26 cellular contexts compared by ENCODE assay signal in the genomic region with DNA sequence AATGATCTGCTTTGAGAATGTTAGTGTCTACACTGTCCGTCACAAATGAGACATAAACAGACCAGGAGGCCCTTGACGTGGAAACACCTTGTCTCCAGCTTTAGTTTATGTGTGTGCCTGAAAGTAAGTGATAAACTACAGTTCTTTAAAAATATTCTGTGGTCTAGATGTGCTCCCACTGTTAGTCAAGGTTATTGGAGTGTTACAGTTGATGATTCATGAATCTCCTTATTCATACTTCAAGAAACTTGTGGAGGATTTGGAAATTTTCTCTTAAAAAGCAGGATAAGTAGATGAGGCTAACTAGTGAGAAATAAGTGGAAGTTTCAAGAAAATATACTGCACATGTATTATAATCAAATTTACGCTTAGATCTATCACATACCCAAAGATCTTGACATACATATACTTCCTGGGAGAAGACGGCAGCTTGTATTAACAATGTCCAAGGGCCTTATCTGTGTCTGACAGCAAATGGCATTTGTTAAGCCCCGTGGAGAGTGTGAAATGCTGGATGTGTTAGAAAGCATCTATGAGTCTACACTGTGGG.
DNase-seq lines count a peak whose midpoint lies in the region; ATAC-seq and TF ChIP-seq lines count a peak whose summit lies in the region.
"Had no signal": no experiment of that assay in that cellular context is flagged by ENCODE, and none has a peak within 500 bp of the region (broad histone marks: within the 10 kb centered on the region; RNA-seq: fewer than 3 reads in every experiment).

No MANE protein-coding gene starts in this region.

- no peak for TF ChIP-seq CTCF in PC-3 (conservative IDR thresholded peaks at IDR 0.05; ENCODE audit: low read depth, low read length)
- TF ChIP-seq CTCF in epithelial cell of proximal tubule (conservative IDR thresholded peaks at IDR 0.05; ENCODE audit: low read depth, low read length): no peak

- ATAC-seq in PC-3 (no peak), GM18909 (IDR thresholded peaks at IDR 0.05; ENCODE audit: poor library complexity, unreplicated experiment) (no peak)
- ATAC-seq: body of pancreas, heart right ventricle, Panc1, right cardiac atrium, WTC11 had no signal

- no peaks in the 10 kb centered on the region for H4K20me1 ChIP-seq in PC-3 (ENCODE audit: low read length)

- H3K9me3 ChIP-seq in PC-3 (ENCODE audit: low read length): no peaks in the 10 kb centered on the region
- H3K9me3 ChIP-seq: body of pancreas, heart right ventricle, SJSA1, tibial artery had no signal

- DNase-seq in ELR (ENCODE audit: low read depth) (peak; percentile 28), PC-3 (peak; percentile 20), epithelial cell of proximal tubule (ENCODE audit: low read depth) (peak; percentile 29), mesendoderm (peak; percentile 84), germinal center (ENCODE audit: low spot score) (no peak), dermis blood vessel endothelial cell (no peak), activated T-cell treated with anti-CD3 and anti-CD28 coated beads for 4 hours (no peak)
- DNase-seq: activated CD4-positive, alpha-beta memory T cell treated with anti-CD3 and anti-CD28 coated beads for 36 hours; activated naive CD4-positive, alpha-beta T cell treated with anti-CD3 and anti-CD28 coated beads for 36 hours; activated T-cell treated with anti-CD3 and anti-CD28 coated beads, Interleukin-2, amount 50 U/mL, for 1 hour; body of pancreas; Calu3; GOT3; heart right ventricle; immature natural killer cell; NCI-H1694; NCI-H82; right cardiac atrium; stimulated activated CD4-positive, alpha-beta T cell treated with anti-CD3 and anti-CD28 coated beads, Interleukin-15, amount 100 ng/mL, for 24 hours; T-helper 2 cell; tibial artery had no signal

- H3K56ac ChIP-seq in mesendoderm (ENCODE audit: low read length): no peak overlapping the region

- no peaks in the 10 kb centered on the region for H3K79me1 ChIP-seq in mesendoderm (ENCODE audit: low read length)

- intact Hi-C loops in PC-3 (cut with micrococcal nuclease): no loop called here

- H3K4me2 ChIP-seq in PC-3 (ENCODE audit: low read length) (no peak overlapping the region), mesendoderm (ENCODE audit: low read length) (no peak overlapping the region)

- H3K4me1 ChIP-seq in PC-3 (ENCODE audit: insufficient read depth, low read length) (no peaks in the 10 kb centered on the region), mesendoderm (ENCODE audit: control insufficient read depth, low read depth, low read length) (no peaks in the 10 kb centered on the region)
- H3K4me1 ChIP-seq: body of pancreas, heart right ventricle, SJSA1, tibial artery had no signal

- H3K79me2 ChIP-seq in PC-3 (ENCODE audit: low read length) (no peaks in the 10 kb centered on the region), mesendoderm (ENCODE audit: control insufficient read depth, insufficient read depth, low read length) (no peaks in the 10 kb centered on the region)

- H3K4ac ChIP-seq in mesendoderm (ENCODE audit: low read depth, low read length): no peak overlapping the region

- no peak overlapping the region for H2AK5ac ChIP-seq in mesendoderm (ENCODE audit: low read length)

- WGBS in mesendoderm (ENCODE audit: extremely low coverage, insufficient coverage, low lambda C conversion rate): no CpG with 5 or more reads among the region's 5 CpGs

- H3K9ac ChIP-seq in PC-3 (ENCODE audit: low read length) (no peak overlapping the region), mesendoderm (ENCODE audit: low read length) (no peak overlapping the region)

- H3K27ac ChIP-seq in PC-3 (ENCODE audit: low read length) (no peak overlapping the region), mesendoderm (ENCODE audit: low read depth, low read length) (no peak overlapping the region)
- H3K27ac ChIP-seq: body of pancreas, heart right ventricle, SJSA1, tibial artery had no signal

- H3K27me3 ChIP-seq in PC-3 (ENCODE audit: low read length) (no peaks in the 10 kb centered on the region), mesendoderm (ENCODE audit: insufficient read depth, low read length, poor library complexity) (no peaks in the 10 kb centered on the region)
- H3K27me3 ChIP-seq: body of pancreas, heart right ventricle, SJSA1, tibial artery had no signal

- no peak overlapping the region for H4K5ac ChIP-seq in mesendoderm (ENCODE audit: low read length)

- no peak overlapping the region for H3K4me3 ChIP-seq in PC-3 (ENCODE audit: low read length)
- H3K4me3 ChIP-seq in epithelial cell of proximal tubule (ENCODE audit: low read depth, low read length): no peak overlapping the region
- H3K4me3 ChIP-seq in mesendoderm (ENCODE audit: low read length): no peak overlapping the region
- H3K4me3 ChIP-seq: body of pancreas, heart right ventricle, lung, SJSA1, tibial artery had no signal

- no peak overlapping the region for H2BK120ac ChIP-seq in mesendoderm (ENCODE audit: low read depth, low read length)

- no peak overlapping the region for H3K23ac ChIP-seq in mesendoderm (ENCODE audit: low read length)

- H4K8ac ChIP-seq in mesendoderm (ENCODE audit: low read depth, low read length): no peak overlapping the region

- POLR2A ChIA-PET in PC-3 (lab: Charles Lee; ENCODE audit: unreplicated experiment): no interaction called here

- H3K36me3 ChIP-seq in PC-3 (ENCODE audit: low read depth, low read length) (no peaks in the 10 kb centered on the region), mesendoderm (ENCODE audit: control insufficient read depth, insufficient read depth, low read length) (no peaks in the 10 kb centered on the region)
- H3K36me3 ChIP-seq: heart right ventricle, SJSA1, tibial artery had no signal

- BruUV-seq in PC-3 (replicated peaks; lab: Mats Ljungman, UMichigan): no TSS peak

- H3K9me2 ChIP-seq in PC-3 (replicated peaks; ENCODE audit: low read length): no peaks in the 10 kb centered on the region

- CTCF ChIA-PET in PC-3 (lab: Charles Lee): no interaction called here

- no peak overlapping the region for H3K18ac ChIP-seq in mesendoderm (ENCODE audit: low read length)

- H2BK5ac ChIP-seq in mesendoderm (ENCODE audit: low read length): no peak overlapping the region

- H2BK15ac ChIP-seq in mesendoderm (replicated peaks; ENCODE audit: low read depth): no peak overlapping the region

- H3F3A ChIP-seq in PC-3 (ENCODE audit: low read length, unreplicated experiment): no peaks in the 10 kb centered on the region

- no peak overlapping the region for H2AFZ ChIP-seq in PC-3 (ENCODE audit: low read length)

Comparison
In these comparisons a context has a peak if more than half of its experiments do, and no peak if none do; other contexts are left out.
1. DNase-seq: peak in ELR (single experiment), PC-3 (single experiment), epithelial cell of proximal tubule (single experiment) and mesendoderm (single experiment); none in germinal center (single experiment), dermis blood vessel endothelial cell (single experiment) and activated T-cell treated with anti-CD3 and anti-CD28 coated beads for 4 hours (single experiment).